In the genomic region with DNA sequence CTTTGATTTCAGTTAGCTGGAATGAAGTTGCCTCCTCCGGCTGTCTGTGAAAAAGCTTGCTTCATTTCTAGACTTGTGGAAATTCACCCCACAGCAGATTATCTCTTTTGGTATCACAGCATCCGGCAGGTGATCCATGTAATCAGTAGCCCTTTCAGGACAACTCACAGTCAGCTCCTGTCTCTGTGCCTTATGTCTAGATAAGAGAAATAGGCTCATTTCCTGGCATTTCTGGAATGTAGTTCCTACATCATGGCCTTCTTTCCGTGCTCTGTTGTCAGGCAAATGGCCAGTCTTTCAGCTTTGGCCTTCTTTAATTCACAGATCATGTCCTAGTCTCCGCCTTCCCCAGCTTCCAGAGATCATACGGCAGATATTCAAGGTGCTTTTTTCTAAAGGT, we compare ENCODE assay signal across 31 cellular contexts.
"Had no signal": no experiment of that assay in that cellular context is flagged by ENCODE, and none has a peak within 500 bp of the region (broad histone marks: within the 10 kb centered on the region; RNA-seq: fewer than 3 reads in every experiment).

No MANE protein-coding gene starts in this region.

- H3K4me3 Mint-ChIP-seq: activated CD4-positive, alpha-beta memory T cell treated with anti-CD3 and anti-CD28 coated beads, Interleukin-2, amount 10 ng/mL, durations not matched to agents 7 days and 5 days; activated CD4-positive, alpha-beta T cell treated with anti-CD3 and anti-CD28 coated beads, Interleukin-2, amount 10 ng/mL, durations not matched to agents 7 days and 5 days; activated naive CD4-positive, alpha-beta T cell treated with anti-CD3 and anti-CD28 coated beads, Interleukin-2, amount 10 ng/mL, durations not matched to agents 7 days and 5 days; activated naive CD8-positive, alpha-beta T cell treated with anti-CD3 and anti-CD28 coated beads, Interleukin-2, amount 10 ng/mL, durations not matched to agents 7 days and 5 days; activated T-cell treated with anti-CD3 and anti-CD28 coated beads, Interleukin-2, amount 50 U/mL, for 24 hours; nephron; stimulated activated memory B cell treated with anti-CD40 and anti-IgM and Interleukin-4, amounts not matched to agents 10 μg/mL and 1 μg/mL and 100 μg/mL, for 72 hours; T-helper 1 cell treated with Interleukin-12 subunit alpha and Interleukin-12 subunit beta and Interleukin-4 antibody, amounts not matched to agents 30 μg/mL and 1 μg/mL, for 36 hours had no signal

- H3K27me3 Mint-ChIP-seq: activated CD4-positive, alpha-beta memory T cell treated with anti-CD3 and anti-CD28 coated beads, Interleukin-2, amount 10 ng/mL, durations not matched to agents 7 days and 5 days; activated CD4-positive, alpha-beta T cell treated with anti-CD3 and anti-CD28 coated beads, Interleukin-2, amount 10 ng/mL, durations not matched to agents 7 days and 5 days; activated naive CD4-positive, alpha-beta T cell treated with anti-CD3 and anti-CD28 coated beads, Interleukin-2, amount 10 ng/mL, durations not matched to agents 7 days and 5 days; activated naive CD8-positive, alpha-beta T cell treated with anti-CD3 and anti-CD28 coated beads, Interleukin-2, amount 10 ng/mL, durations not matched to agents 7 days and 5 days; activated T-cell treated with anti-CD3 and anti-CD28 coated beads, Interleukin-2, amount 50 U/mL, for 24 hours; stimulated activated memory B cell treated with anti-CD40 and anti-IgM and Interleukin-4, amounts not matched to agents 10 μg/mL and 1 μg/mL and 100 μg/mL, for 72 hours had no signal

- H2AFZ ChIP-seq: parathyroid adenoma had no signal

- H3K27me3 ChIP-seq: breast epithelium, esophagus squamous epithelium, left lung, right atrium auricular region, stomach, tibial artery had no signal

- H3K9me3 ChIP-seq: esophagus squamous epithelium, psoas muscle, right atrium auricular region had no signal

- H3K4me1 ChIP-seq: breast epithelium, esophagus squamous epithelium, left lung, parathyroid adenoma, psoas muscle, right atrium auricular region, stomach, tibial artery had no signal

- H3K4me3 ChIP-seq: breast epithelium, esophagus squamous epithelium, left lung, lung, psoas muscle, right atrium auricular region, smooth muscle cell, stomach, tibial artery had no signal

- H3K4me1 Mint-ChIP-seq: activated CD4-positive, alpha-beta memory T cell treated with anti-CD3 and anti-CD28 coated beads, Interleukin-2, amount 10 ng/mL, durations not matched to agents 7 days and 5 days; activated CD4-positive, alpha-beta T cell treated with anti-CD3 and anti-CD28 coated beads, Interleukin-2, amount 10 ng/mL, durations not matched to agents 7 days and 5 days; activated naive CD4-positive, alpha-beta T cell treated with anti-CD3 and anti-CD28 coated beads, Interleukin-2, amount 10 ng/mL, durations not matched to agents 7 days and 5 days; activated naive CD8-positive, alpha-beta T cell treated with anti-CD3 and anti-CD28 coated beads, Interleukin-2, amount 10 ng/mL, durations not matched to agents 7 days and 5 days; nephron; stimulated activated memory B cell treated with anti-CD40 and anti-IgM and Interleukin-4, amounts not matched to agents 10 μg/mL and 1 μg/mL and 100 μg/mL, for 72 hours had no signal

- H3K9ac ChIP-seq: parathyroid adenoma had no signal

- H3K79me2 ChIP-seq: parathyroid adenoma had no signal

- H3K27ac ChIP-seq: breast epithelium, esophagus squamous epithelium, left lung, parathyroid adenoma, psoas muscle, right atrium auricular region, stomach, tibial artery, WERI-Rb-1 had no signal

- H3K36me3 ChIP-seq: breast epithelium, esophagus squamous epithelium, left lung, right atrium auricular region, stomach, tibial artery, WERI-Rb-1 had no signal

- ATAC-seq: left lung; psoas muscle; stimulated activated memory B cell treated with anti-CD40 and anti-IgM and Interleukin-4, amounts not matched to agents 10 μg/mL and 1 μg/mL and 100 μg/mL, for 72 hours had no signal

- H3K4me2 ChIP-seq: smooth muscle cell had no signal

- H3K9me3 Mint-ChIP-seq: activated CD4-positive, alpha-beta memory T cell treated with anti-CD3 and anti-CD28 coated beads, Interleukin-2, amount 10 ng/mL, durations not matched to agents 7 days and 5 days; nephron had no signal

- H3K27ac Mint-ChIP-seq: activated CD4-positive, alpha-beta memory T cell treated with anti-CD3 and anti-CD28 coated beads, Interleukin-2, amount 10 ng/mL, durations not matched to agents 7 days and 5 days; activated CD4-positive, alpha-beta T cell treated with anti-CD3 and anti-CD28 coated beads, Interleukin-2, amount 10 ng/mL, durations not matched to agents 7 days and 5 days; activated naive CD4-positive, alpha-beta T cell treated with anti-CD3 and anti-CD28 coated beads, Interleukin-2, amount 10 ng/mL, durations not matched to agents 7 days and 5 days; activated naive CD8-positive, alpha-beta T cell treated with anti-CD3 and anti-CD28 coated beads, Interleukin-2, amount 10 ng/mL, durations not matched to agents 7 days and 5 days; activated T-cell treated with anti-CD3 and anti-CD28 coated beads, Interleukin-2, amount 50 U/mL, for 24 hours; nephron; stimulated activated memory B cell treated with anti-CD40 and anti-IgM and Interleukin-4, amounts not matched to agents 10 μg/mL and 1 μg/mL and 100 μg/mL, for 72 hours; T-helper 1 cell treated with Interleukin-12 subunit alpha and Interleukin-12 subunit beta and Interleukin-4 antibody, amounts not matched to agents 30 μg/mL and 1 μg/mL, for 36 hours had no signal

- H3K36me3 Mint-ChIP-seq: activated naive CD4-positive, alpha-beta T cell treated with anti-CD3 and anti-CD28 coated beads, Interleukin-2, amount 10 ng/mL, durations not matched to agents 7 days and 5 days; activated naive CD8-positive, alpha-beta T cell treated with anti-CD3 and anti-CD28 coated beads, Interleukin-2, amount 10 ng/mL, durations not matched to agents 7 days and 5 days; stimulated activated memory B cell treated with anti-CD40 and anti-IgM and Interleukin-4, amounts not matched to agents 10 μg/mL and 1 μg/mL and 100 μg/mL, for 72 hours had no signal

- DNase-seq: activated CD4-positive, alpha-beta memory T cell treated with anti-CD3 and anti-CD28 coated beads, Interleukin-2, amount 10 ng/mL, durations not matched to agents 7 days and 5 days; activated CD4-positive, alpha-beta T cell treated with anti-CD3 and anti-CD28 coated beads, Interleukin-2, amount 10 ng/mL, durations not matched to agents 7 days and 5 days; activated CD4-positive, CD25-positive, alpha-beta regulatory T cell treated with anti-CD3 and anti-CD28 coated beads, Interleukin-2, amount 50 U/mL, for 72 hours; activated CD8-positive, alpha-beta memory T cell treated with anti-CD3 and anti-CD28 coated beads, Interleukin-2, amount 50 U/mL, for 48 hours; activated gamma-delta T cell; activated naive CD4-positive, alpha-beta T cell treated with anti-CD3 and anti-CD28 coated beads, Interleukin-2, amount 10 ng/mL, durations not matched to agents 7 days and 5 days; activated naive CD8-positive, alpha-beta T cell treated with anti-CD3 and anti-CD28 coated beads, Interleukin-2, amount 10 ng/mL, durations not matched to agents 7 days and 5 days; activated T-cell treated with anti-CD3 and anti-CD28 coated beads, Interleukin-2, amount 50 U/mL, for 24 hours; amygdala; central memory CD4-positive, alpha-beta T cell; esophagus squamous epithelium; glutamatergic neuron; hippocampal formation; left lung; psoas muscle; stimulated activated CD4-positive, alpha-beta T cell treated with anti-CD3 and anti-CD28 coated beads, Interleukin-1b, Interleukin-23, amount 100 ng/mL, for 48 hours; stimulated activated CD4-positive, alpha-beta T cell treated with anti-CD3 and anti-CD28 coated beads, Interleukin-4, amount 100 ng/mL, for 4 hours; stimulated activated CD8-positive, alpha-beta memory T cell treated with anti-CD3 and anti-CD28 coated beads, Interleukin-4, amount 100 ng/mL, for 48 hours; stomach; SW 1271; T-helper 9 cell; tibial artery; WERI-Rb-1 had no signal
